ENCODE assay signal across 9 cellular contexts in the genomic region with DNA sequence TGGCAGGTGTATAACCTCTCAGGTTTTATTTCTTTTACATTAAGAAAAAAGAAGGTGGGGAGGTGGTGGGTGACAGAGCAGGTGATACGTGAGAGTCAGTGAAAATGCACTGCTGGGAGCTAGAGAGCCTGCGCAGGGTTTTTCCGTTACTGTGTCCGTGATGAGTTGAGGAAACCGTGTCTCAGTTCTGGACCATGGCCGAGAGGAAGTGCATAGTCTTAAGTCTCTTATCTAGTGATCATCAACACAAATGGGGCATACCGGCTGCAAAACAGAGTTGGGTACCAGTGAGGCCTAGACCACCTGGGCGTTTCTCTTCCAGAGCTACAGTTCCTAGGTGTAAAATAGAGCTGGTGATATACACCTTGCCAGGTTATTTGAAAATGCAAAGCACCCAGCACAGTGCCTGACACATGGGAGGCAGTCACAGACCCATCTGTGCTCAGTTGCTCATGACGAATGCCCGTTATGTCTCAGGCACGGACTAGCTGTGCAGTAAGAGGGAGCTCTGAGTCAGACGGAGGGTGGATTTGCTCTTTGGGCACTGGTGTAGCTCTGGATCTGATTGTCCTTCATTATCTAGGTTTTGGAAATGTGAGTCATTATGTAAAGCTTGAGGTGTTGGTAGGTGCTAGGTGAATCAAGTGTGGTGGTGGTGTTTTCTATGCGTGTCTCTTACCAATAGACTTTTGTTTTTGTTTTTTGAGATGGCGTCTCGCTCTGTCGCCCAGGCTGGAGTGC.
DNase-seq lines count a peak whose midpoint lies in the region; ATAC-seq and TF ChIP-seq lines count a peak whose summit lies in the region.
"Had no signal": no experiment of that assay in that cellular context is flagged by ENCODE, and none has a peak within 500 bp of the region (broad histone marks: within the 10 kb centered on the region; RNA-seq: fewer than 3 reads in every experiment).

No MANE protein-coding gene starts in this region.

- peaks cover 0 to 12% of the 10 kb centered on the region in 2 donors for H3K4me1 ChIP-seq in left lung

- intact Hi-C loops in left lung (cut with DNase I): no loop called here

- CTCF ChIA-PET in activated CD4-positive, alpha-beta memory T cell treated with anti-CD3 and anti-CD28 coated beads, Interleukin-2, amount 10 ng/mL, durations not matched to agents 7 days and 5 days (lab: Charles Lee): interaction anchor here (0.6 to 2.7 kb wide), 11 partner anchors 10 to 294 kb away, joined by 3 to 12 read pairs (median 4); no protein-coding TSS in a partner anchor

- no peaks in the 10 kb centered on the region for H3K27me3 Mint-ChIP-seq in activated CD4-positive, alpha-beta memory T cell treated with anti-CD3 and anti-CD28 coated beads, Interleukin-2, amount 10 ng/mL, durations not matched to agents 7 days and 5 days
- H3K27me3 Mint-ChIP-seq in osteocyte (ENCODE audit: unreplicated experiment): no peaks in the 10 kb centered on the region

- peaks cover 59% of the 10 kb centered on the region for H3K4me1 Mint-ChIP-seq in activated CD4-positive, alpha-beta memory T cell treated with anti-CD3 and anti-CD28 coated beads, Interleukin-2, amount 10 ng/mL, durations not matched to agents 7 days and 5 days
- H3K4me1 Mint-ChIP-seq in osteocyte (ENCODE audit: unreplicated experiment): peaks cover under 1% of the 10 kb centered on the region

- peaks cover 9% of the 10 kb centered on the region for H3K36me3 Mint-ChIP-seq in activated CD4-positive, alpha-beta memory T cell treated with anti-CD3 and anti-CD28 coated beads, Interleukin-2, amount 10 ng/mL, durations not matched to agents 7 days and 5 days (ENCODE audit: low read depth)
- H3K36me3 Mint-ChIP-seq in osteocyte (ENCODE audit: unreplicated experiment): peaks cover 6% of the 10 kb centered on the region

- ATAC-seq in HG03342 (IDR thresholded peaks at IDR 0.05; ENCODE audit: unreplicated experiment): peak; percentile 72
- peak; percentile 69 for ATAC-seq in left lung

- no peaks in the 10 kb centered on the region for H3K27me3 ChIP-seq in left lung

- TF ChIP-seq CTCF in left lung (IDR thresholded peaks at IDR 0.05): no peak
- TF ChIP-seq CTCF in osteocyte (IDR thresholded peaks at IDR 0.05): no peak

- no peak overlapping the region for H3K4me3 ChIP-seq in left lung
- H3K4me3 ChIP-seq: SK-N-MC had no signal

- peak overlapping the region; percentile 72 for H3K27ac Mint-ChIP-seq in activated CD4-positive, alpha-beta memory T cell treated with anti-CD3 and anti-CD28 coated beads, Interleukin-2, amount 10 ng/mL, durations not matched to agents 7 days and 5 days
- H3K27ac Mint-ChIP-seq in osteocyte (ENCODE audit: unreplicated experiment): no peak overlapping the region

- DNase-seq in NCI-H82 (lab: John Stamatoyannopoulos, UW): peak; percentile 48
- DNase-seq in NCI-H82 treated with DMSO at 0.1 percent for 48 hours (lab: John Stamatoyannopoulos, UW; ENCODE audit: unreplicated experiment): no peak
- DNase-seq in activated CD4-positive, alpha-beta memory T cell treated with anti-CD3 and anti-CD28 coated beads, Interleukin-2, amount 10 ng/mL, durations not matched to agents 7 days and 5 days: peak; percentile 66
- no peak for DNase-seq in left lung
- DNase-seq in osteocyte (ENCODE audit: extremely low spot score, unreplicated experiment): no peak
- no peak for DNase-seq in NCI-H345 treated with DMSO at 0.1 percent for 48 hours (lab: John Stamatoyannopoulos, UW; ENCODE audit: unreplicated experiment)
- DNase-seq in T-helper 9 cell: no peak

- H3K36me3 ChIP-seq in left lung: no peaks in the 10 kb centered on the region

- H3K9me3 Mint-ChIP-seq in activated CD4-positive, alpha-beta memory T cell treated with anti-CD3 and anti-CD28 coated beads, Interleukin-2, amount 10 ng/mL, durations not matched to agents 7 days and 5 days: no peaks in the 10 kb centered on the region
- H3K9me3 Mint-ChIP-seq in osteocyte (ENCODE audit: unreplicated experiment): no peaks in the 10 kb centered on the region

- no peaks in the 10 kb centered on the region for H3K9me3 ChIP-seq in left lung

- POLR2A ChIA-PET in activated CD4-positive, alpha-beta memory T cell treated with anti-CD3 and anti-CD28 coated beads, Interleukin-2, amount 10 ng/mL, durations not matched to agents 7 days and 5 days (lab: Charles Lee): interaction anchor here (0.8 to 1.4 kb wide), 7 partner anchors 8 to 213 kb away, joined by 3 to 6 read pairs (median 3); no protein-coding TSS in a partner anchor

- peak overlapping the region; percentile 4 for H3K4me3 Mint-ChIP-seq in activated CD4-positive, alpha-beta memory T cell treated with anti-CD3 and anti-CD28 coated beads, Interleukin-2, amount 10 ng/mL, durations not matched to agents 7 days and 5 days
- no peak overlapping the region for H3K4me3 Mint-ChIP-seq in osteocyte (ENCODE audit: unreplicated experiment)

- H3K27ac ChIP-seq in left lung: no peak overlapping the region
- H3K27ac ChIP-seq: SK-N-MC had no signal

Comparison
In these comparisons a context has a peak if more than half of its experiments do, and no peak if none do; other contexts are left out.
1. DNase-seq: peak in NCI-H82 (single experiment) and activated CD4-positive, alpha-beta memory T cell treated with anti-CD3 and anti-CD28 coated beads, Interleukin-2, amount 10 ng/mL, durations not matched to agents 7 days and 5 days (single experiment); none in NCI-H82 treated with DMSO at 0.1 percent for 48 hours (single experiment), left lung (0 of 2), osteocyte (single experiment), NCI-H345 treated with DMSO at 0.1 percent for 48 hours (single experiment) and T-helper 9 cell (single experiment).